Comparison of ENCODE assay signal across 17 cellular contexts in genomic region chr3:77096966-77097890, GRCh38. TPM values are rescaled to one million over a fixed set of nuclear protein-coding genes. Genes with fewer than 3 reads are reported as not detected.
"Had no signal": no experiment of that assay in that cellular context is flagged by ENCODE, and none has a peak within 500 bp of the region (broad histone marks: within the 10 kb centered on the region; RNA-seq: fewer than 3 reads in every experiment).

No MANE protein-coding gene starts in this region.

- ATAC-seq: activated T-helper 17 cell treated with anti-CD3 and anti-CD28 coated beads, Interleukin-2, amount 50 U/mL, for 72 hours; effector memory CD8-positive, alpha-beta T cell; left lobe of liver; psoas muscle; stimulated activated naive CD8-positive, alpha-beta T cell treated with anti-CD3 and anti-CD28 coated beads, Interleukin-15, amount 100 ng/mL, for 72 hours; T-cell; WTC11 had no signal

- H3K36me3 Mint-ChIP-seq: T-cell had no signal

- H3K9me3 Mint-ChIP-seq: activated CD4-positive, alpha-beta T cell treated with anti-CD3 and anti-CD28 coated beads, Interleukin-2, amount 10 ng/mL, durations not matched to agents 24 days and 14 days; nephron; WTC11 had no signal

- DNase-seq: activated CD4-positive, alpha-beta T cell treated with anti-CD3 and anti-CD28 coated beads, Interleukin-2, amount 10 ng/mL, durations not matched to agents 24 days and 14 days; activated naive CD4-positive, alpha-beta T cell treated with anti-CD3 and anti-CD28 coated beads for 36 hours; effector memory CD8-positive, alpha-beta T cell; head of caudate nucleus; mesenchymal stem cell; psoas muscle; sigmoid colon; stimulated activated CD4-positive, alpha-beta T cell treated with anti-CD3 and anti-CD28 coated beads, Interleukin-4, amount 100 ng/mL, for 24 hours; stimulated activated naive CD8-positive, alpha-beta T cell treated with anti-CD3 and anti-CD28 coated beads, Interleukin-15, amount 100 ng/mL, for 72 hours; T-cell; T1000 had no signal

- H3K27me3 Mint-ChIP-seq: activated CD4-positive, alpha-beta T cell treated with anti-CD3 and anti-CD28 coated beads, Interleukin-2, amount 10 ng/mL, durations not matched to agents 24 days and 14 days; activated T-helper 17 cell treated with anti-CD3 and anti-CD28 coated beads, Interleukin-2, amount 50 U/mL, for 72 hours; dendritic cell treated with granulocyte-macrophage colony-stimulating factor and Interleukin-4, amounts not matched to agents 40 ng/mL and 50 ng/mL, for 4 days; effector memory CD8-positive, alpha-beta T cell; stimulated activated naive CD8-positive, alpha-beta T cell treated with anti-CD3 and anti-CD28 coated beads, Interleukin-15, amount 100 ng/mL, for 72 hours; T-cell had no signal

- H3K9me3 ChIP-seq: psoas muscle, sigmoid colon, thoracic aorta had no signal

- H3K27ac ChIP-seq: psoas muscle, sigmoid colon, thoracic aorta had no signal

- H3K36me3 ChIP-seq: sigmoid colon, thoracic aorta had no signal

- H3K27ac Mint-ChIP-seq: activated CD4-positive, alpha-beta T cell treated with anti-CD3 and anti-CD28 coated beads, Interleukin-2, amount 10 ng/mL, durations not matched to agents 24 days and 14 days; activated naive CD4-positive, alpha-beta T cell treated with anti-CD3 and anti-CD28 coated beads for 36 hours; activated T-helper 17 cell treated with anti-CD3 and anti-CD28 coated beads, Interleukin-2, amount 50 U/mL, for 72 hours; dendritic cell treated with granulocyte-macrophage colony-stimulating factor and Interleukin-4, amounts not matched to agents 40 ng/mL and 50 ng/mL, for 4 days; effector memory CD8-positive, alpha-beta T cell; nephron; stimulated activated naive CD8-positive, alpha-beta T cell treated with anti-CD3 and anti-CD28 coated beads, Interleukin-15, amount 100 ng/mL, for 72 hours; T-cell; WTC11 had no signal

- H3K27me3 ChIP-seq: sigmoid colon had no signal

- H3K4me1 Mint-ChIP-seq: activated CD4-positive, alpha-beta T cell treated with anti-CD3 and anti-CD28 coated beads, Interleukin-2, amount 10 ng/mL, durations not matched to agents 24 days and 14 days; activated T-helper 17 cell treated with anti-CD3 and anti-CD28 coated beads, Interleukin-2, amount 50 U/mL, for 72 hours; nephron; stimulated activated naive CD8-positive, alpha-beta T cell treated with anti-CD3 and anti-CD28 coated beads, Interleukin-15, amount 100 ng/mL, for 72 hours; T-cell had no signal

- H3K4me1 ChIP-seq: psoas muscle, sigmoid colon had no signal

- H3K4me3 ChIP-seq: psoas muscle, sigmoid colon, thoracic aorta had no signal

- H3K4me3 Mint-ChIP-seq: activated CD4-positive, alpha-beta T cell treated with anti-CD3 and anti-CD28 coated beads, Interleukin-2, amount 10 ng/mL, durations not matched to agents 24 days and 14 days; activated naive CD4-positive, alpha-beta T cell treated with anti-CD3 and anti-CD28 coated beads for 36 hours; activated T-helper 17 cell treated with anti-CD3 and anti-CD28 coated beads, Interleukin-2, amount 50 U/mL, for 72 hours; dendritic cell treated with granulocyte-macrophage colony-stimulating factor and Interleukin-4, amounts not matched to agents 40 ng/mL and 50 ng/mL, for 4 days; effector memory CD8-positive, alpha-beta T cell; nephron; stimulated activated naive CD8-positive, alpha-beta T cell treated with anti-CD3 and anti-CD28 coated beads, Interleukin-15, amount 100 ng/mL, for 72 hours; T-cell; WTC11 had no signal

RNA-seq across cellular contexts. Expression of gene ROBO2, which starts 57.3 kb away (rescaled TPM):
- total RNA-seq: activated CD4-positive, alpha-beta T cell treated with anti-CD3 and anti-CD28 coated beads, Interleukin-2, amount 10 ng/mL, durations not matched to agents 24 days and 14 days; activated naive CD4-positive, alpha-beta T cell treated with anti-CD3 and anti-CD28 coated beads for 36 hours; activated T-helper 17 cell treated with anti-CD3 and anti-CD28 coated beads, Interleukin-2, amount 50 U/mL, for 72 hours; T-cell had no signal
